Comparison of ENCODE assay signal across 23 cellular contexts in genomic region chr4:632926-633325, GRCh38. TPM values are rescaled to one million over a fixed set of nuclear protein-coding genes. Genes with fewer than 3 reads are reported as not detected.
"Had no signal": no experiment of that assay in that cellular context is flagged by ENCODE, and none has a peak within 500 bp of the region (broad histone marks: within the 10 kb centered on the region; RNA-seq: fewer than 3 reads in every experiment).

No MANE protein-coding gene starts in this region.

- ATAC-seq: activated CD8-positive, alpha-beta T cell treated with anti-CD3 and anti-CD28 coated beads for 36 hours; activated naive CD8-positive, alpha-beta T cell treated with anti-CD3 and anti-CD28 coated beads, Interleukin-2, amount 50 U/mL, for 24 hours; lower lobe of right lung; natural killer cell had no signal

- H3K9me3 ChIP-seq: lower lobe of right lung, neutrophil had no signal

- H3K27ac ChIP-seq: lower lobe of right lung, neutrophil, parathyroid adenoma, tibial artery had no signal

- H3K4me3 ChIP-seq: lower lobe of right lung, tibial artery had no signal

- H3K36me3 ChIP-seq: lower lobe of right lung, neutrophil, tibial artery had no signal

- H3K4me1 ChIP-seq: lower lobe of right lung, parathyroid adenoma, tibial artery had no signal

- H3K27me3 Mint-ChIP-seq: activated CD4-positive, alpha-beta T cell treated with anti-CD3 and anti-CD28 coated beads, Interleukin-2, amount 10 ng/mL, durations not matched to agents 24 days and 14 days; activated naive CD4-positive, alpha-beta T cell treated with anti-CD3 and anti-CD28 coated beads, Interleukin-2, amount 10 ng/mL, durations not matched to agents 7 days and 5 days had no signal

- H3K9ac ChIP-seq: parathyroid adenoma had no signal

- DNase-seq: activated CD4-positive, alpha-beta T cell treated with anti-CD3 and anti-CD28 coated beads, Interleukin-2, amount 10 ng/mL, durations not matched to agents 24 days and 14 days; activated CD8-positive, alpha-beta T cell treated with anti-CD3 and anti-CD28 coated beads for 36 hours; activated naive CD4-positive, alpha-beta T cell treated with anti-CD3 and anti-CD28 coated beads, Interleukin-2, amount 10 ng/mL, durations not matched to agents 7 days and 5 days; activated naive CD8-positive, alpha-beta T cell treated with anti-CD3 and anti-CD28 coated beads, Interleukin-2, amount 50 U/mL, for 24 hours; activated T-cell treated with anti-CD3 and anti-CD28 coated beads, Interleukin-2, amount 50 U/mL, for 24 hours; anterior cingulate cortex; cortex of kidney; natural killer cell; stimulated activated CD4-positive, alpha-beta T cell treated with anti-CD3 and anti-CD28 coated beads, Interleukin-2, amount 100 ng/mL, for 24 hours; stimulated activated naive CD4-positive, alpha-beta T cell treated with Interleukin-2 at 50 U/mL for 16 hours; T-helper 1 cell; T-helper 9 cell had no signal

- H3K27ac Mint-ChIP-seq: activated CD4-positive, alpha-beta T cell treated with anti-CD3 and anti-CD28 coated beads, Interleukin-2, amount 10 ng/mL, durations not matched to agents 24 days and 14 days; activated CD8-positive, alpha-beta T cell treated with anti-CD3 and anti-CD28 coated beads for 36 hours; activated naive CD4-positive, alpha-beta T cell treated with anti-CD3 and anti-CD28 coated beads, Interleukin-2, amount 10 ng/mL, durations not matched to agents 7 days and 5 days; activated naive CD8-positive, alpha-beta T cell treated with anti-CD3 and anti-CD28 coated beads, Interleukin-2, amount 50 U/mL, for 24 hours; activated T-cell treated with anti-CD3 and anti-CD28 coated beads, Interleukin-2, amount 50 U/mL, for 24 hours; activated T-helper 2 cell treated with anti-CD3 and anti-CD28 coated beads, Interferon-gamma antibody, Interleukin-2, Interleukin-4, amounts not matched to agents 10 μg/mL and 5 μg/mL and 100 μg/mL, durations not matched to agents 14 hours and 24 hours and 36 hours; natural killer cell had no signal

- FAIRE-seq: endometrium, frontal cortex, urothelium cell line had no signal

- H3K4me1 Mint-ChIP-seq: activated CD4-positive, alpha-beta T cell treated with anti-CD3 and anti-CD28 coated beads, Interleukin-2, amount 10 ng/mL, durations not matched to agents 24 days and 14 days; activated naive CD4-positive, alpha-beta T cell treated with anti-CD3 and anti-CD28 coated beads, Interleukin-2, amount 10 ng/mL, durations not matched to agents 7 days and 5 days; activated naive CD8-positive, alpha-beta T cell treated with anti-CD3 and anti-CD28 coated beads, Interleukin-2, amount 50 U/mL, for 24 hours; natural killer cell had no signal

- H3K4me3 Mint-ChIP-seq: activated CD4-positive, alpha-beta T cell treated with anti-CD3 and anti-CD28 coated beads, Interleukin-2, amount 10 ng/mL, durations not matched to agents 24 days and 14 days; activated CD8-positive, alpha-beta T cell treated with anti-CD3 and anti-CD28 coated beads for 36 hours; activated naive CD4-positive, alpha-beta T cell treated with anti-CD3 and anti-CD28 coated beads, Interleukin-2, amount 10 ng/mL, durations not matched to agents 7 days and 5 days; activated naive CD8-positive, alpha-beta T cell treated with anti-CD3 and anti-CD28 coated beads, Interleukin-2, amount 50 U/mL, for 24 hours; activated T-cell treated with anti-CD3 and anti-CD28 coated beads, Interleukin-2, amount 50 U/mL, for 24 hours; natural killer cell had no signal

- H3K36me3 Mint-ChIP-seq: activated naive CD4-positive, alpha-beta T cell treated with anti-CD3 and anti-CD28 coated beads, Interleukin-2, amount 10 ng/mL, durations not matched to agents 7 days and 5 days; natural killer cell had no signal

RNA-seq across cellular contexts. Expression of gene TMEM271, which starts 56.8 kb away (rescaled TPM):
- total RNA-seq: activated CD4-positive, alpha-beta T cell treated with anti-CD3 and anti-CD28 coated beads, Interleukin-2, amount 10 ng/mL, durations not matched to agents 24 days and 14 days; activated CD8-positive, alpha-beta T cell treated with anti-CD3 and anti-CD28 coated beads for 36 hours; activated T-helper 2 cell treated with anti-CD3 and anti-CD28 coated beads, Interferon-gamma antibody, Interleukin-2, Interleukin-4, amounts not matched to agents 10 μg/mL and 5 μg/mL and 100 μg/mL, durations not matched to agents 14 hours and 24 hours and 36 hours; lower lobe of right lung; mesenteric fat pad; natural killer cell; renal cortical epithelial cell; subcutaneous adipose tissue had no signal
